ENCODE assay signal across 2 cellular contexts in genomic region chr5:132446621-132447020, GRCh38.
TF ChIP-seq lines count a peak whose summit lies in the region.

No MANE protein-coding gene starts in this region.

TF ChIP-seq in WTC11, 78 proteins besides CTCF, POLR2A, EP300 and RAD21 (continued from another document and continues in another):
- TF ChIP-seq ARID4B (CRISPR knock-in tag; IDR thresholded peaks at IDR 0.05; ENCODE audit: borderline replicate concordance) (no peak), NFATC4 (CRISPR knock-in tag; IDR thresholded peaks at IDR 0.05) (no peak), USF2 (CRISPR knock-in tag; IDR thresholded peaks at IDR 0.05) (no peak), ERG (CRISPR knock-in tag; IDR thresholded peaks at IDR 0.05) (no peak), E2F4 (CRISPR knock-in tag; IDR thresholded peaks at IDR 0.05; ENCODE audit: borderline replicate concordance, low read depth) (no peak), OVOL2 (CRISPR knock-in tag; IDR thresholded peaks at IDR 0.05; ENCODE audit: borderline replicate concordance) (no peak), ESRRA (CRISPR knock-in tag; IDR thresholded peaks at IDR 0.05; ENCODE audit: borderline replicate concordance) (no peak), ZNF317 (CRISPR knock-in tag; IDR thresholded peaks at IDR 0.05; ENCODE audit: borderline replicate concordance, low read depth) (no peak), HMGXB4 (CRISPR knock-in tag; IDR thresholded peaks at IDR 0.05) (no peak)
- TF ChIP-seq, protein P1, sequence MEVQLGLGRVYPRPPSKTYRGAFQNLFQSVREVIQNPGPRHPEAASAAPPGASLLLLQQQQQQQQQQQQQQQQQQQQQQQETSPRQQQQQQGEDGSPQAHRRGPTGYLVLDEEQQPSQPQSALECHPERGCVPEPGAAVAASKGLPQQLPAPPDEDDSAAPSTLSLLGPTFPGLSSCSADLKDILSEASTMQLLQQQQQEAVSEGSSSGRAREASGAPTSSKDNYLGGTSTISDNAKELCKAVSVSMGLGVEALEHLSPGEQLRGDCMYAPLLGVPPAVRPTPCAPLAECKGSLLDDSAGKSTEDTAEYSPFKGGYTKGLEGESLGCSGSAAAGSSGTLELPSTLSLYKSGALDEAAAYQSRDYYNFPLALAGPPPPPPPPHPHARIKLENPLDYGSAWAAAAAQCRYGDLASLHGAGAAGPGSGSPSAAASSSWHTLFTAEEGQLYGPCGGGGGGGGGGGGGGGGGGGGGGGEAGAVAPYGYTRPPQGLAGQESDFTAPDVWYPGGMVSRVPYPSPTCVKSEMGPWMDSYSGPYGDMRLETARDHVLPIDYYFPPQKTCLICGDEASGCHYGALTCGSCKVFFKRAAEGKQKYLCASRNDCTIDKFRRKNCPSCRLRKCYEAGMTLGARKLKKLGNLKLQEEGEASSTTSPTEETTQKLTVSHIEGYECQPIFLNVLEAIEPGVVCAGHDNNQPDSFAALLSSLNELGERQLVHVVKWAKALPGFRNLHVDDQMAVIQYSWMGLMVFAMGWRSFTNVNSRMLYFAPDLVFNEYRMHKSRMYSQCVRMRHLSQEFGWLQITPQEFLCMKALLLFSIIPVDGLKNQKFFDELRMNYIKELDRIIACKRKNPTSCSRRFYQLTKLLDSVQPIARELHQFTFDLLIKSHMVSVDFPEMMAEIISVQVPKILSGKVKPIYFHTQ (CRISPR knock-in tag; IDR thresholded peaks at IDR 0.05) = no peak

TF ChIP-seq in GM23338, 12 proteins besides CTCF, POLR2A, EP300 and RAD21 (continued from another document):
- TF ChIP-seq, protein P2, sequence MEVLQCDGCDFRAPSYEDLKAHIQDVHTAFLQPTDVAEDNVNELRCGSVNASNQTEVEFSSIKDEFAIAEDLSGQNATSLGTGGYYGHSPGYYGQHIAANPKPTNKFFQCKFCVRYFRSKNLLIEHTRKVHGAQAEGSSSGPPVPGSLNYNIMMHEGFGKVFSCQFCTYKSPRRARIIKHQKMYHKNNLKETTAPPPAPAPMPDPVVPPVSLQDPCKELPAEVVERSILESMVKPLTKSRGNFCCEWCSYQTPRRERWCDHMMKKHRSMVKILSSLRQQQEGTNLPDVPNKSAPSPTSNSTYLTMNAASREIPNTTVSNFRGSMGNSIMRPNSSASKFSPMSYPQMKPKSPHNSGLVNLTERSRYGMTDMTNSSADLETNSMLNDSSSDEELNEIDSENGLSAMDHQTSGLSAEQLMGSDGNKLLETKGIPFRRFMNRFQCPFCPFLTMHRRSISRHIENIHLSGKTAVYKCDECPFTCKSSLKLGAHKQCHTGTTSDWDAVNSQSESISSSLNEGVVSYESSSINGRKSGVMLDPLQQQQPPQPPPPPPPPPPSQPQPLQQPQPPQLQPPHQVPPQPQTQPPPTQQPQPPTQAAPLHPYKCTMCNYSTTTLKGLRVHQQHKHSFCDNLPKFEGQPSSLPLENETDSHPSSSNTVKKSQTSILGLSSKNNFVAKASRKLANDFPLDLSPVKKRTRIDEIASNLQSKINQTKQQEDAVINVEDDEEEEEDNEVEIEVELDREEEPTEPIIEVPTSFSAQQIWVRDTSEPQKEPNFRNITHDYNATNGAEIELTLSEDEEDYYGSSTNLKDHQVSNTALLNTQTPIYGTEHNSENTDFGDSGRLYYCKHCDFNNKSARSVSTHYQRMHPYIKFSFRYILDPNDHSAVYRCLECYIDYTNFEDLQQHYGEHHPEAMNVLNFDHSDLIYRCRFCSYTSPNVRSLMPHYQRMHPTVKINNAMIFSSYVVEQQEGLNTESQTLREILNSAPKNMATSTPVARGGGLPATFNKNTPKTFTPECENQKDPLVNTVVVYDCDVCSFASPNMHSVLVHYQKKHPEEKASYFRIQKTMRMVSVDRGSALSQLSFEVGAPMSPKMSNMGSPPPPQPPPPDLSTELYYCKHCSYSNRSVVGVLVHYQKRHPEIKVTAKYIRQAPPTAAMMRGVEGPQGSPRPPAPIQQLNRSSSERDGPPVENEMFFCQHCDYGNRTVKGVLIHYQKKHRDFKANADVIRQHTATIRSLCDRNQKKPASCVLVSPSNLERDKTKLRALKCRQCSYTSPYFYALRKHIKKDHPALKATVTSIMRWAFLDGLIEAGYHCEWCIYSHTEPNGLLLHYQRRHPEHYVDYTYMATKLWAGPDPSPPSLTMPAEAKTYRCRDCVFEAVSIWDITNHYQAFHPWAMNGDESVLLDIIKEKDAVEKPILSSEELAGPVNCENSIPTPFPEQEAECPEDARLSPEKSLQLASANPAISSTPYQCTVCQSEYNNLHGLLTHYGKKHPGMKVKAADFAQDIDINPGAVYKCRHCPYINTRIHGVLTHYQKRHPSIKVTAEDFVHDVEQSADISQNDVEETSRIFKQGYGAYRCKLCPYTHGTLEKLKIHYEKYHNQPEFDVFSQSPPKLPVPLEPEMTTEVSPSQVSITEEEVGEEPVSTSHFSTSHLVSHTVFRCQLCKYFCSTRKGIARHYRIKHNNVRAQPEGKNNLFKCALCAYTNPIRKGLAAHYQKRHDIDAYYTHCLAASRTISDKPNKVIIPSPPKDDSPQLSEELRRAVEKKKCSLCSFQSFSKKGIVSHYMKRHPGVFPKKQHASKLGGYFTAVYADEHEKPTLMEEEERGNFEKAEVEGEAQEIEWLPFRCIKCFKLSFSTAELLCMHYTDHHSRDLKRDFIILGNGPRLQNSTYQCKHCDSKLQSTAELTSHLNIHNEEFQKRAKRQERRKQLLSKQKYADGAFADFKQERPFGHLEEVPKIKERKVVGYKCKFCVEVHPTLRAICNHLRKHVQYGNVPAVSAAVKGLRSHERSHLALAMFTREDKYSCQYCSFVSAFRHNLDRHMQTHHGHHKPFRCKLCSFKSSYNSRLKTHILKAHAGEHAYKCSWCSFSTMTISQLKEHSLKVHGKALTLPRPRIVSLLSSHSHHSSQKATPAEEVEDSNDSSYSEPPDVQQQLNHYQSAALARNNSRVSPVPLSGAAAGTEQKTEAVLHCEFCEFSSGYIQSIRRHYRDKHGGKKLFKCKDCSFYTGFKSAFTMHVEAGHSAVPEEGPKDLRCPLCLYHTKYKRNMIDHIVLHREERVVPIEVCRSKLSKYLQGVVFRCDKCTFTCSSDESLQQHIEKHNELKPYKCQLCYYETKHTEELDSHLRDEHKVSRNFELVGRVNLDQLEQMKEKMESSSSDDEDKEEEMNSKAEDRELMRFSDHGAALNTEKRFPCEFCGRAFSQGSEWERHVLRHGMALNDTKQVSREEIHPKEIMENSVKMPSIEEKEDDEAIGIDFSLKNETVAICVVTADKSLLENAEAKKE (CRISPR knock-in tag; IDR thresholded peaks at IDR 0.05) = no peak
